Comparison of ENCODE assay signal across 1 cellular context in the genomic region with DNA sequence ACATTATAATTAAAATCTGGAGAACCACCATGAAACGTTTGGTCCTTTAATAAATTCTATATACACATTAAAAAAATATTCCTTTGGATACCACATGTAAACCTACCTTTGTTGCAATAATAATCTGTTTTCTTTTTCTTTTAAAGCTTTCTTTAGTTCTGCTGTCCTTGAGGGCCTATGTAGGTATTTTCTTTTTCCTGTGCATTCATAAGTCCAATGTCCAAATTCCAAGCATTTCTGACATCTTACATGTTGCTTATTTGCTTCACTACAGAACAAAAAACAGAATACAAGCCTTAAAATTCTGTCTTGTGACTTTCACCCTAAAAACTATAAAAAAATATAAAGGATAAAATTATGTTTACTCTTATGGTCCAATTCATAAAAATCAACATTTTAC.
A peak's percentile ranks its signal among the peaks of the same experiment; 100 is the strongest.
TF ChIP-seq lines count a peak whose summit lies in the region.

No MANE protein-coding gene starts in this region.

TF ChIP-seq in HepG2, 621 proteins besides CTCF, POLR2A, EP300 and RAD21 (continued from another document):
- TF ChIP-seq ZXDC (CRISPR knock-in tag; IDR thresholded peaks at IDR 0.05) = no peak
- no peak for TF ChIP-seq KMT2B (CRISPR knock-in tag; IDR thresholded peaks at IDR 0.05)
- no peak for TF ChIP-seq YY1 (IDR thresholded peaks at IDR 0.05; ENCODE audit: insufficient read depth, insufficient replicate concordance, low read depth, low read length)
- TF ChIP-seq BORCS8-MEF2B (CRISPR knock-in tag; IDR thresholded peaks at IDR 0.05) = no peak
- TF ChIP-seq ARHGAP35 (CRISPR knock-in tag; IDR thresholded peaks at IDR 0.05; ENCODE audit: borderline replicate concordance) = no peak
- TF ChIP-seq ELF1 (CRISPR knock-in tag; IDR thresholded peaks at IDR 0.05) = no peak
- TF ChIP-seq, protein P1, sequence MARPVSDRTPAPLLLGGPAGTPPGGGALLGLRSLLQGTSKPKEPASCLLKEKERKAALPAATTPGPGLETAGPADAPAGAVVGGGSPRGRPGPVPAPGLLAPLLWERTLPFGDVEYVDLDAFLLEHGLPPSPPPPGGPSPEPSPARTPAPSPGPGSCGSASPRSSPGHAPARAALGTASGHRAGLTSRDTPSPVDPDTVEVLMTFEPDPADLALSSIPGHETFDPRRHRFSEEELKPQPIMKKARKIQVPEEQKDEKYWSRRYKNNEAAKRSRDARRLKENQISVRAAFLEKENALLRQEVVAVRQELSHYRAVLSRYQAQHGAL (CRISPR knock-in tag; IDR thresholded peaks at IDR 0.05; ENCODE audit: not compliant biosample characterization) = no peak
- TF ChIP-seq, protein P2, sequence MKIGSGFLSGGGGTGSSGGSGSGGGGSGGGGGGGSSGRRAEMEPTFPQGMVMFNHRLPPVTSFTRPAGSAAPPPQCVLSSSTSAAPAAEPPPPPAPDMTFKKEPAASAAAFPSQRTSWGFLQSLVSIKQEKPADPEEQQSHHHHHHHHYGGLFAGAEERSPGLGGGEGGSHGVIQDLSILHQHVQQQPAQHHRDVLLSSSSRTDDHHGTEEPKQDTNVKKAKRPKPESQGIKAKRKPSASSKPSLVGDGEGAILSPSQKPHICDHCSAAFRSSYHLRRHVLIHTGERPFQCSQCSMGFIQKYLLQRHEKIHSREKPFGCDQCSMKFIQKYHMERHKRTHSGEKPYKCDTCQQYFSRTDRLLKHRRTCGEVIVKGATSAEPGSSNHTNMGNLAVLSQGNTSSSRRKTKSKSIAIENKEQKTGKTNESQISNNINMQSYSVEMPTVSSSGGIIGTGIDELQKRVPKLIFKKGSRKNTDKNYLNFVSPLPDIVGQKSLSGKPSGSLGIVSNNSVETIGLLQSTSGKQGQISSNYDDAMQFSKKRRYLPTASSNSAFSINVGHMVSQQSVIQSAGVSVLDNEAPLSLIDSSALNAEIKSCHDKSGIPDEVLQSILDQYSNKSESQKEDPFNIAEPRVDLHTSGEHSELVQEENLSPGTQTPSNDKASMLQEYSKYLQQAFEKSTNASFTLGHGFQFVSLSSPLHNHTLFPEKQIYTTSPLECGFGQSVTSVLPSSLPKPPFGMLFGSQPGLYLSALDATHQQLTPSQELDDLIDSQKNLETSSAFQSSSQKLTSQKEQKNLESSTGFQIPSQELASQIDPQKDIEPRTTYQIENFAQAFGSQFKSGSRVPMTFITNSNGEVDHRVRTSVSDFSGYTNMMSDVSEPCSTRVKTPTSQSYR (CRISPR knock-in tag; IDR thresholded peaks at IDR 0.05; ENCODE audit: borderline replicate concordance) = no peak
- peak; percentile 57; the same call in 1 of the 2 replicates for TF ChIP-seq HMG20A (CRISPR knock-in tag; IDR thresholded peaks at IDR 0.05; ENCODE audit: borderline replicate concordance)
- TF ChIP-seq MBNL3 (CRISPR knock-in tag; conservative IDR thresholded peaks at IDR 0.05) = no peak
- no peak for TF ChIP-seq ZFP36L2 (CRISPR knock-in tag; IDR thresholded peaks at IDR 0.05)
- no peak for TF ChIP-seq SRSF9 (IDR thresholded peaks at IDR 0.05; ENCODE audit: borderline replicate concordance, insufficient read depth, low read depth, low read length, poor library complexity, severe bottlenecking)
- TF ChIP-seq, protein P3, sequence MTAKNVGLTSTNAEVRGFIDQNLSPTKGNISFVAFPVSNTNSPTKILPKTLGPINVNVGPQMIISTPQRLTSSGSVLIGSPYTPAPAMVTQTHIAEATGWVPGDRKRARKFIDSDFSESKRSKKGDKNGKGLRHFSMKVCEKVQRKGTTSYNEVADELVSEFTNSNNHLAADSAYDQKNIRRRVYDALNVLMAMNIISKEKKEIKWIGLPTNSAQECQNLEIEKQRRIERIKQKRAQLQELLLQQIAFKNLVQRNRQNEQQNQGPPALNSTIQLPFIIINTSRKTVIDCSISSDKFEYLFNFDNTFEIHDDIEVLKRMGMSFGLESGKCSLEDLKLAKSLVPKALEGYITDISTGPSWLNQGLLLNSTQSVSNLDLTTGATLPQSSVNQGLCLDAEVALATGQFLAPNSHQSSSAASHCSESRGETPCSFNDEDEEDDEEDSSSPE (CRISPR knock-in tag; IDR thresholded peaks at IDR 0.05) = no peak
- TF ChIP-seq THYN1 (CRISPR knock-in tag; IDR thresholded peaks at IDR 0.05; ENCODE audit: borderline replicate concordance, low read depth) = no peak
- TF ChIP-seq TARDBP (CRISPR knock-in tag; IDR thresholded peaks at IDR 0.05) = no peak
- TF ChIP-seq NCOR1 (IDR thresholded peaks at IDR 0.05; ENCODE audit: borderline replicate concordance, low read length) = peak; percentile 61
